Comparison of ENCODE assay signal across 25 cellular contexts in genomic region chr14:48725001-48725734, GRCh38.
A peak's percentile ranks its signal among the peaks of the same experiment; 100 is the strongest.
DNase-seq lines count a peak whose midpoint lies in the region; FAIRE-seq and TF ChIP-seq lines count a peak whose summit lies in the region.
"Had no signal": no experiment of that assay in that cellular context is flagged by ENCODE, and none has a peak within 500 bp of the region (broad histone marks: within the 10 kb centered on the region; RNA-seq: fewer than 3 reads in every experiment).

No MANE protein-coding gene starts in this region.

- POLR2A ChIA-PET in activated CD4-positive, alpha-beta T cell treated with anti-CD3 and anti-CD28 coated beads, Interleukin-2, amount 10 ng/mL, durations not matched to agents 7 days and 5 days (lab: Charles Lee): no interaction called here

- no peak for FAIRE-seq in astrocyte (lab: Jason Lieb, UNC)
- FAIRE-seq: TTC549 had no signal

- peak overlapping the region; percentile 58 for H3K9ac ChIP-seq in astrocyte (ENCODE audit: low read length)

- peak overlapping the region; percentile 86 for H3K27ac ChIP-seq in astrocyte (ENCODE audit: low read depth, low read length)
- H3K27ac ChIP-seq in testis: no peak overlapping the region
- H3K27ac ChIP-seq in uterus: no peak overlapping the region

- peaks cover 15% of the 10 kb centered on the region for H3K4me1 ChIP-seq in astrocyte (ENCODE audit: insufficient read depth, low read length)
- no peaks in the 10 kb centered on the region for H3K4me1 ChIP-seq in testis
- H3K4me1 ChIP-seq in uterus: no peaks in the 10 kb centered on the region
- H3K4me1 ChIP-seq: Caco-2 had no signal

- peaks cover 26% of the 10 kb centered on the region for H3K4me1 Mint-ChIP-seq in astrocyte (ENCODE audit: low read depth, unreplicated experiment)
- no peaks in the 10 kb centered on the region for H3K4me1 Mint-ChIP-seq in activated CD4-positive, alpha-beta T cell treated with anti-CD3 and anti-CD28 coated beads, Interleukin-2, amount 10 ng/mL, durations not matched to agents 7 days and 5 days

- DNase-seq in HS-5 (ENCODE audit: low read depth): peak; percentile 63
- peak; percentile 82 for DNase-seq in astrocyte (ENCODE audit: low read depth)
- DNase-seq in globus pallidus (ENCODE audit: low spot score): peak; percentile 31
- DNase-seq in skeletal muscle cell (ENCODE audit: low read depth): peak; percentile 3
- DNase-seq in testis: no peak
- DNase-seq in putamen (ENCODE audit: low spot score): no peak
- DNase-seq in activated CD4-positive, alpha-beta T cell treated with anti-CD3 and anti-CD28 coated beads, Interleukin-2, amount 10 ng/mL, durations not matched to agents 7 days and 5 days: no peak
- no peak for DNase-seq in uterus
- DNase-seq: activated CD4-positive, CD25-positive, alpha-beta regulatory T cell treated with anti-CD3 and anti-CD28 coated beads, Interleukin-2, amount 50 U/mL, for 72 hours; activated CD8-positive, alpha-beta T cell treated with anti-CD3 and anti-CD28 coated beads for 36 hours; anterior cingulate cortex; C1 segment of cervical spinal cord; Caco-2; cerebellar nuclear complex; DMS79; foreskin fibroblast; KBM-7; MM.1S; NCI-H2081; NCI-H774; stimulated activated CD4-positive, alpha-beta T cell treated with anti-CD3 and anti-CD28 coated beads, Interleukin-1b, Interleukin-23, amount 100 ng/mL, for 48 hours had no signal

- no peak overlapping the region for H3K27ac Mint-ChIP-seq in astrocyte (ENCODE audit: unreplicated experiment)
- no peak overlapping the region for H3K27ac Mint-ChIP-seq in activated CD4-positive, alpha-beta T cell treated with anti-CD3 and anti-CD28 coated beads, Interleukin-2, amount 10 ng/mL, durations not matched to agents 7 days and 5 days
- H3K27ac Mint-ChIP-seq: activated CD8-positive, alpha-beta T cell treated with anti-CD3 and anti-CD28 coated beads for 36 hours; activated naive CD4-positive, alpha-beta T cell treated with anti-CD3 and anti-CD28 coated beads, Interleukin-2, amount 50 U/mL, for 72 hours; activated T-helper 2 cell treated with anti-CD3 and anti-CD28 coated beads, Interferon-gamma antibody, Interleukin-2, Interleukin-4, amounts not matched to agents 10 μg/mL and 5 μg/mL and 100 μg/mL, durations not matched to agents 14 hours and 24 hours and 36 hours had no signal

- H3K27me3 ChIP-seq in astrocyte (ENCODE audit: insufficient read depth, low read length): no peaks in the 10 kb centered on the region
- H3K27me3 ChIP-seq in testis: no peaks in the 10 kb centered on the region
- no peaks in the 10 kb centered on the region for H3K27me3 ChIP-seq in uterus

- WGBS in testis, 2 donors: 84 to 87% methylated on average over 6 of the region's 6 CpGs

- H3K9me3 Mint-ChIP-seq in astrocyte (ENCODE audit: unreplicated experiment): no peaks in the 10 kb centered on the region
- H3K9me3 Mint-ChIP-seq in activated CD4-positive, alpha-beta T cell treated with anti-CD3 and anti-CD28 coated beads, Interleukin-2, amount 10 ng/mL, durations not matched to agents 7 days and 5 days: no peaks in the 10 kb centered on the region

- TF ChIP-seq CTCF in astrocyte (IDR thresholded peaks at IDR 0.05; ENCODE audit: insufficient read depth, low read depth, low read length) (no peak), testis (IDR thresholded peaks at IDR 0.05) (no peak), uterus (IDR thresholded peaks at IDR 0.05) (no peak)

- no peaks in the 10 kb centered on the region for H4K20me1 ChIP-seq in astrocyte (ENCODE audit: insufficient read depth, low read length)

- H2AFZ ChIP-seq in astrocyte (ENCODE audit: low read depth, low read length): no peak overlapping the region

- H3K27me3 Mint-ChIP-seq in astrocyte (ENCODE audit: low read depth, unreplicated experiment): no peaks in the 10 kb centered on the region
- no peaks in the 10 kb centered on the region for H3K27me3 Mint-ChIP-seq in activated CD4-positive, alpha-beta T cell treated with anti-CD3 and anti-CD28 coated beads, Interleukin-2, amount 10 ng/mL, durations not matched to agents 7 days and 5 days
- H3K27me3 Mint-ChIP-seq: activated CD8-positive, alpha-beta T cell treated with anti-CD3 and anti-CD28 coated beads for 36 hours had no signal

- peak overlapping the region; percentile 21 for H3K4me2 ChIP-seq in astrocyte (ENCODE audit: low read length)

- H3K9me3 ChIP-seq in astrocyte (ENCODE audit: insufficient read depth, low read depth, low read length) (no peaks in the 10 kb centered on the region), testis (no peaks in the 10 kb centered on the region), uterus (no peaks in the 10 kb centered on the region)
- H3K9me3 ChIP-seq: Caco-2 had no signal

- no peak overlapping the region for H3K4me3 Mint-ChIP-seq in astrocyte (ENCODE audit: unreplicated experiment)
- no peak overlapping the region for H3K4me3 Mint-ChIP-seq in activated CD4-positive, alpha-beta T cell treated with anti-CD3 and anti-CD28 coated beads, Interleukin-2, amount 10 ng/mL, durations not matched to agents 7 days and 5 days
- H3K4me3 Mint-ChIP-seq: activated CD8-positive, alpha-beta T cell treated with anti-CD3 and anti-CD28 coated beads for 36 hours had no signal

- intact Hi-C loops in testis (cut with DNase I; ENCODE audit: low total_unique reads): no loop called here
- intact Hi-C loops in uterus (cut with DNase I; ENCODE audit: low total_unique reads): no loop called here

- H3K36me3 ChIP-seq in astrocyte (ENCODE audit: insufficient read depth, low read length): no peaks in the 10 kb centered on the region
- H3K36me3 ChIP-seq in testis (ENCODE audit: low read depth, missing control alignments): no peaks in the 10 kb centered on the region
- no peaks in the 10 kb centered on the region for H3K36me3 ChIP-seq in uterus

- CTCF ChIA-PET in activated CD4-positive, alpha-beta T cell treated with anti-CD3 and anti-CD28 coated beads, Interleukin-2, amount 10 ng/mL, durations not matched to agents 7 days and 5 days (lab: Charles Lee): no interaction called here

- no peaks in the 10 kb centered on the region for H3K79me2 ChIP-seq in astrocyte (ENCODE audit: insufficient read depth, low read length)

- H3K36me3 Mint-ChIP-seq in astrocyte (ENCODE audit: low read depth, unreplicated experiment): no peaks in the 10 kb centered on the region
- H3K36me3 Mint-ChIP-seq in activated CD4-positive, alpha-beta T cell treated with anti-CD3 and anti-CD28 coated beads, Interleukin-2, amount 10 ng/mL, durations not matched to agents 7 days and 5 days (ENCODE audit: low read depth): no peaks in the 10 kb centered on the region
- H3K36me3 Mint-ChIP-seq: activated naive CD4-positive, alpha-beta T cell treated with anti-CD3 and anti-CD28 coated beads, Interleukin-2, amount 50 U/mL, for 72 hours had no signal

- H3K4me3 ChIP-seq in astrocyte (ENCODE audit: insufficient read depth, low read depth, low read length) (no peak overlapping the region), skeletal muscle cell (ENCODE audit: low read depth, low read length) (no peak overlapping the region), testis (no peak overlapping the region), uterus (no peak overlapping the region)
- H3K4me3 ChIP-seq: smooth muscle cell had no signal

- TF ChIP-seq POLR2A in testis (IDR thresholded peaks at IDR 0.05) (no peak), uterus (IDR thresholded peaks at IDR 0.05) (no peak)

Comparison
In these comparisons a context has a peak if more than half of its experiments do, and no peak if none do; other contexts are left out.
1. DNase-seq: peak in HS-5 (single experiment), astrocyte (single experiment), globus pallidus (single experiment) and skeletal muscle cell (single experiment); none in testis (single experiment), putamen (single experiment), activated CD4-positive, alpha-beta T cell treated with anti-CD3 and anti-CD28 coated beads, Interleukin-2, amount 10 ng/mL, durations not matched to agents 7 days and 5 days (single experiment) and uterus (0 of 2).